In the genomic region with DNA sequence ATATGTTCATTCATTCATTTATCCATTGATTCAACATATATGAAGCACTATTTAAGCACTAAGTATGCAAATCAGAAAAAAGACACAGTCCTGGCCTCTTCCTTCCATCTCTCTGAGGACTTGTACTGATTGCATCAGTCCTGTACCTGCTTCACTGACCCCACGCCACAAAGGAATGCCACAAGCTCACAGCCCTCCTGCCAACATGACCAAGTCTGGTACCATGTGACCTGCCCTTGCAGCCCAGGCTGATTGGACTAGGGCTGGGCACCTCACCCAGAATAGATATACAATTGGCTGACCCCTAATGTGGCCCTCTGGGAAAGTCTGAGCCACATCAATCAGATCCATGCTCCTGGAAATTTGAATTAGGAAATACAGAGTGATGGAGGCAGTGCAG, we compare ENCODE assay signal across 9 cellular contexts.
"Had no signal": no experiment of that assay in that cellular context is flagged by ENCODE, and none has a peak within 500 bp of the region (broad histone marks: within the 10 kb centered on the region; RNA-seq: fewer than 3 reads in every experiment).

No MANE protein-coding gene starts in this region.

- H3K9me3 ChIP-seq: HAP-1 had no signal

- H3K27ac ChIP-seq: GM23248, HL-60, KMS-11 had no signal

- H3K27ac Mint-ChIP-seq: HFFc6 had no signal

- H3K36me3 ChIP-seq: HAP-1 had no signal

- DNase-seq: GOT3, H7, HFFc6, IMR-90, KBM-7 had no signal

- H3K4me3 ChIP-seq: GM23248, HAP-1 had no signal

- H3K9me3 Mint-ChIP-seq: HFFc6 had no signal

- H3K4me3 Mint-ChIP-seq: HFFc6 had no signal
